ENCODE assay signal across 1 cellular context in the genomic region with DNA sequence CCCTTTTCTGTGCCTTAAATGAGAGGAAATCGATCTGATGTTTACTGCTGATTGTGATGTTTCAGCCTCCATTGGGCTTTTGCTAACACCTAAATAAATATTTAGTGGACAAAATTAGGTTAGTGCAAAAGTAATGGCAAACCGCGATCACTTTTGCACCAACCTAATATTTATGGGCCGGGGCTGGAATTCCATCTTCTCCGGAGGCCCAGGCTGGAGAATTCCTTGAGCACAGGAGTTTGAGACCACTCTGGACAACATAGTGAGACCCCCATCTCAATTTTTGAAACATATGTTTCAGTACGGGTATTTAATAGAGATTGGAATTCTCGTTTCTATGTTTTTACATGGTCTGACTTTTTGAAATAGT.
TF ChIP-seq lines count a peak whose summit lies in the region.

No MANE protein-coding gene starts in this region.

TF ChIP-seq in GM12878, 131 proteins besides CTCF, POLR2A, EP300 and RAD21:
- TF ChIP-seq MLLT1 (IDR thresholded peaks at IDR 0.05) (peak; percentile 91), CBX5 (IDR thresholded peaks at IDR 0.05; ENCODE audit: low read depth) (0 out of 2 replicates have a peak, but pooled peaks have one; percentile 7), STAT1 (conservative IDR thresholded peaks at IDR 0.05) (no peak)
